ENCODE assay signal across 23 cellular contexts in the genomic region with DNA sequence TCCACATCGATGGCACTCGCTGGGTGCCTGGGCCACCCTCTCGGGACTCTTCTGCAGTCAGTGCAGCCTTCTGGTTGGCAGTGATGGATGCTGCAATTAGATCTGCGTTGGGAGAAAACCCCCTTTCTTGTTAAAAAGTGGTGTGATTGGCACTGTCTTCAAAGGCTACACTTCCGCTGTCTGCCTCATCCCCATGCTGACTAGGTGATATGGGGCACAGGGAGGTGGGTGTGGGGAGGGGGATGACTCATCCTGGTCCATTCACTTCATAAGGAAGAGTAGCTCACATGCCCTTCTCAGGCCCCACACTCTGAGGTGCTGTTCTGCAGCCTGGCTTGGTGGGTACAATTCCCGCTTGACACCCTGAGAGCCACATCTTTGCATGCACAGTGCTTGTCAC.
A peak's percentile ranks its signal among the peaks of the same experiment; 100 is the strongest.
DNase-seq lines count a peak whose midpoint lies in the region; ATAC-seq and FAIRE-seq lines count a peak whose summit lies in the region.
"Had no signal": no experiment of that assay in that cellular context is flagged by ENCODE, and none has a peak within 500 bp of the region (broad histone marks: within the 10 kb centered on the region; RNA-seq: fewer than 3 reads in every experiment).

No MANE protein-coding gene starts in this region.

- H3K9me3 ChIP-seq in T-helper 17 cell (ENCODE audit: control insufficient read depth, low read length, poor library complexity, severe bottlenecking) (no peaks in the 10 kb centered on the region), small intestine (ENCODE audit: control insufficient read depth, low read depth) (no peaks in the 10 kb centered on the region)
- H3K9me3 ChIP-seq: Peyer's patch had no signal

- no peak overlapping the region for H2AK5ac ChIP-seq in mesendoderm (ENCODE audit: low read length)

- no peaks in the 10 kb centered on the region for H3K79me2 ChIP-seq in mesendoderm (ENCODE audit: control insufficient read depth, insufficient read depth, low read length)

- H4K5ac ChIP-seq in mesendoderm (ENCODE audit: low read length): no peak overlapping the region

- H3K36me3 ChIP-seq in mesendoderm (ENCODE audit: control insufficient read depth, insufficient read depth, low read length): no peaks in the 10 kb centered on the region
- H3K36me3 ChIP-seq in small intestine (ENCODE audit: control insufficient read depth in 2 of 2, insufficient read depth in 2 of 2, low read length in 2 of 2): no peaks in the 10 kb centered on the region
- H3K36me3 ChIP-seq: Peyer's patch, stomach, tibial nerve had no signal

- POLR2A ChIA-PET in activated CD4-positive, alpha-beta T cell treated with anti-CD3 and anti-CD28 coated beads for 36 hours (lab: Charles Lee): interaction anchor here (0.5 kb wide), 1 partner anchor 45 kb away, joined by 4 read pairs; no protein-coding TSS in a partner anchor

- H2BK15ac ChIP-seq in mesendoderm (replicated peaks; ENCODE audit: low read depth): no peak overlapping the region

- no peaks in the 10 kb centered on the region for H3K36me3 Mint-ChIP-seq in activated CD4-positive, alpha-beta T cell treated with anti-CD3 and anti-CD28 coated beads for 36 hours (ENCODE audit: low read depth)
- peaks cover 4% of the 10 kb centered on the region for H3K36me3 Mint-ChIP-seq in T-helper 17 cell (ENCODE audit: low read depth)
- H3K36me3 Mint-ChIP-seq: brain had no signal

- peaks cover 4% of the 10 kb centered on the region for H3K9me3 Mint-ChIP-seq in activated CD4-positive, alpha-beta T cell treated with anti-CD3 and anti-CD28 coated beads for 36 hours (ENCODE audit: low read depth)
- H3K9me3 Mint-ChIP-seq: HFFc6 had no signal

- H3K9ac ChIP-seq in mesendoderm (ENCODE audit: low read length): no peak overlapping the region

- H3K27ac ChIP-seq in mesendoderm (ENCODE audit: low read depth, low read length) (no peak overlapping the region), small intestine (ENCODE audit: low read depth in 1 of 2, low read length in 1 of 2) (no peak overlapping the region)
- H3K27ac ChIP-seq: Peyer's patch, stomach, tibial nerve had no signal

- no CpG with 5 or more reads among the region's 6 CpGs for WGBS in mesendoderm (ENCODE audit: extremely low coverage, insufficient coverage, low lambda C conversion rate)
- WGBS in small intestine, 3 donors: 75 to 80% (median 79%) methylated on average over 6 of the region's 6 CpGs

- FAIRE-seq in small intestine (lab: Jason Lieb, UNC): no peak
- FAIRE-seq: frontal cortex had no signal

- DNase-seq in activated CD4-positive, alpha-beta T cell treated with anti-CD3 and anti-CD28 coated beads for 36 hours: peak; percentile 43
- DNase-seq in activated CD4-positive, alpha-beta T cell treated with anti-CD3 and anti-CD28 coated beads, Interleukin-2, amount 50 U/mL, for 4 hours: no peak
- DNase-seq in A172 (ENCODE audit: low spot score): peak; percentile 8
- no peak for DNase-seq in T-helper 17 cell
- peak; percentile 13 for DNase-seq in mesendoderm
- DNase-seq in ecto neural progenitor cell (ENCODE audit: low spot score): no peak
- DNase-seq in small intestine: no peak
- DNase-seq in stimulated activated naive CD4-positive, alpha-beta T cell (lab: John Stamatoyannopoulos, UW): no peak
- DNase-seq: activated T-cell treated with anti-CD3 and anti-CD28 coated beads, Interleukin-2, amount 50 U/mL, for 4 hours; COR-L47; effector CD8-positive, alpha-beta T cell; HFFc6; hippocampal formation; NCI-H1092 treated with DMSO at 0.1 percent for 48 hours; NCI-H2081; NCI-H446; Peyer's patch; stomach had no signal

- no peak overlapping the region for H3K4me3 Mint-ChIP-seq in activated CD4-positive, alpha-beta T cell treated with anti-CD3 and anti-CD28 coated beads for 36 hours
- H3K4me3 Mint-ChIP-seq in T-helper 17 cell: no peak overlapping the region
- H3K4me3 Mint-ChIP-seq: activated T-cell treated with anti-CD3 and anti-CD28 coated beads, Interleukin-2, amount 50 U/mL, for 4 hours; brain; HFFc6; T-helper 1 cell treated with Interleukin-12 subunit alpha and Interleukin-12 subunit beta and Interleukin-4 antibody, amounts not matched to agents 30 μg/mL and 1 μg/mL, for 36 hours had no signal

- no peak overlapping the region for H3K4ac ChIP-seq in mesendoderm (ENCODE audit: low read depth, low read length)

- H3K79me1 ChIP-seq in mesendoderm (ENCODE audit: low read length): no peaks in the 10 kb centered on the region

- no peak overlapping the region for H3K23ac ChIP-seq in mesendoderm (ENCODE audit: low read length)

- peaks cover 13% of the 10 kb centered on the region for H3K27me3 Mint-ChIP-seq in activated CD4-positive, alpha-beta T cell treated with anti-CD3 and anti-CD28 coated beads for 36 hours
- peaks cover 44% of the 10 kb centered on the region for H3K27me3 Mint-ChIP-seq in T-helper 17 cell

- H3K56ac ChIP-seq in mesendoderm (ENCODE audit: low read length): no peak overlapping the region

- CTCF ChIA-PET in activated CD4-positive, alpha-beta T cell treated with anti-CD3 and anti-CD28 coated beads for 36 hours (lab: Charles Lee): interaction anchor here (0.9 kb wide), 1 partner anchor 10 kb away, joined by 4 read pairs; no protein-coding TSS in a partner anchor

- H3K27me3 ChIP-seq in mesendoderm (ENCODE audit: insufficient read depth, low read length, poor library complexity) (no peaks in the 10 kb centered on the region), small intestine (ENCODE audit: control insufficient read depth in 2 of 2, insufficient read depth in 2 of 2, low read length in 2 of 2) (no peaks in the 10 kb centered on the region)
- H3K27me3 ChIP-seq: Peyer's patch, tibial nerve had no signal

- intact Hi-C loops in activated CD4-positive, alpha-beta T cell treated with anti-CD3 and anti-CD28 coated beads for 36 hours (cut with DNase I, micrococcal nuclease): no loop called here

- no peak overlapping the region for H4K8ac ChIP-seq in mesendoderm (ENCODE audit: low read depth, low read length)

- H3K27ac Mint-ChIP-seq in activated CD4-positive, alpha-beta T cell treated with anti-CD3 and anti-CD28 coated beads for 36 hours: no peak overlapping the region
- no peak overlapping the region for H3K27ac Mint-ChIP-seq in T-helper 17 cell
- H3K27ac Mint-ChIP-seq: HFFc6; T-helper 1 cell treated with Interleukin-12 subunit alpha and Interleukin-12 subunit beta and Interleukin-4 antibody, amounts not matched to agents 30 μg/mL and 1 μg/mL, for 36 hours had no signal

- H2BK120ac ChIP-seq in mesendoderm (ENCODE audit: low read depth, low read length): no peak overlapping the region

- no peak overlapping the region for H3K18ac ChIP-seq in mesendoderm (ENCODE audit: low read length)

- H3K4me1 ChIP-seq in mesendoderm (ENCODE audit: control insufficient read depth, low read depth, low read length) (no peaks in the 10 kb centered on the region), small intestine (ENCODE audit: control insufficient read depth in 2 of 2, insufficient read depth in 1 of 2, low read depth in 1 of 2, low read length in 1 of 2) (no peaks in the 10 kb centered on the region)
- H3K4me1 ChIP-seq: Peyer's patch, stomach, tibial nerve had no signal

- H3K4me3 ChIP-seq in mesendoderm (ENCODE audit: low read length): no peak overlapping the region
- no peak overlapping the region for H3K4me3 ChIP-seq in small intestine (ENCODE audit: low read depth in 1 of 2, low read length in 2 of 2)
- H3K4me3 ChIP-seq: Peyer's patch, stomach, tibial nerve had no signal

- no peaks in the 10 kb centered on the region for H3K4me1 Mint-ChIP-seq in activated CD4-positive, alpha-beta T cell treated with anti-CD3 and anti-CD28 coated beads for 36 hours
- peaks cover 4% of the 10 kb centered on the region for H3K4me1 Mint-ChIP-seq in T-helper 17 cell
- H3K4me1 Mint-ChIP-seq: brain had no signal

- H3K4me2 ChIP-seq in mesendoderm (ENCODE audit: low read length): no peak overlapping the region

- peak; percentile 74 for ATAC-seq in activated CD4-positive, alpha-beta T cell treated with anti-CD3 and anti-CD28 coated beads for 36 hours
- peak; percentile 45 for ATAC-seq in T-helper 17 cell
- ATAC-seq: esophagus mucosa had no signal

- no peak overlapping the region for H2BK5ac ChIP-seq in mesendoderm (ENCODE audit: low read length)

Comparison
In these comparisons a context has a peak if more than half of its experiments do, and no peak if none do; other contexts are left out.
1. DNase-seq: peak in activated CD4-positive, alpha-beta T cell treated with anti-CD3 and anti-CD28 coated beads for 36 hours (single experiment), A172 (single experiment) and mesendoderm (single experiment); none in activated CD4-positive, alpha-beta T cell treated with anti-CD3 and anti-CD28 coated beads, Interleukin-2, amount 50 U/mL, for 4 hours (0 of 2), T-helper 17 cell (0 of 3), ecto neural progenitor cell (single experiment), small intestine (single experiment) and stimulated activated naive CD4-positive, alpha-beta T cell (0 of 6).